8 cellular contexts compared by ENCODE assay signal in genomic region chr2:70248145-70248809, GRCh38. TPM values are rescaled to one million over a fixed set of nuclear protein-coding genes. Genes with fewer than 3 reads are reported as not detected.
A peak's percentile ranks its signal among the peaks of the same experiment; 100 is the strongest.
DNase-seq lines count a peak whose midpoint lies in the region; ATAC-seq and TF ChIP-seq lines count a peak whose summit lies in the region.

TSS of gene TIA1 (minus strand) at chr2:70248628. CDS start at chr2:70248430, 198 bp downstream.

- DNase-seq in BE2C = peak; percentile 93
- peak; percentile 90 for DNase-seq in GM19240 (ENCODE audit: insufficient read length, low spot score)
- DNase-seq in NCI-H526 (lab: John Stamatoyannopoulos, UW) = peak; percentile 97 to 99
- DNase-seq in activated CD4-positive, alpha-beta T cell treated with anti-CD3 and anti-CD28 coated beads for 48 hours = peak; percentile 99
- peak; percentile 97 for DNase-seq in coronary artery (ENCODE audit: low spot score)
- DNase-seq in left kidney (ENCODE audit: low read depth, low spot score) = peak; percentile 100
- DNase-seq in stimulated activated CD4-positive, alpha-beta T cell treated with anti-CD3 and anti-CD28 coated beads, Interleukin-2, amount 100 ng/mL, for 24 hours = peak; percentile 98

- TF ChIP-seq CTCF in BE2C (IDR thresholded peaks at IDR 0.05; ENCODE audit: low read depth, low read length) = no peak
- TF ChIP-seq CTCF in coronary artery (IDR thresholded peaks at IDR 0.05) = no peak

- no peaks in the 10 kb centered on the region for H3K27me3 ChIP-seq in BE2C

- H3K4me3 ChIP-seq in BE2C (ENCODE audit: low read depth, low read length) = peak within 1 kb of the TSS; percentile 93
- peak within 1 kb of the TSS; percentile 97 for H3K4me3 ChIP-seq in coronary artery

- H3K27ac ChIP-seq in coronary artery = peak within 1 kb of the TSS; percentile 89 to 98

- no peaks in the 10 kb centered on the region; the same call in 1 of the 2 replicates for H3K36me3 ChIP-seq in BE2C

- ATAC-seq in HG03460 (IDR thresholded peaks at IDR 0.05; ENCODE audit: unreplicated experiment) = peak; percentile 98

- no peaks in the 10 kb centered on the region for H3K4me1 ChIP-seq in BE2C

- no peaks in the 10 kb centered on the region for H3K9me3 ChIP-seq in BE2C

RNA-seq across cellular contexts. Expression of gene TIA1, which starts in this region (rescaled TPM):
- polyA plus RNA-seq in BE2C (2012; ENCODE audit: insufficient read depth, insufficient read length, low read depth) = 33.0 TPM

Comparison
In these comparisons a context has a peak if more than half of its experiments do, and no peak if none do; other contexts are left out.
1. Peak in every context shown above with its lines: DNase-seq, ATAC-seq, H3K4me3 ChIP-seq and H3K27ac ChIP-seq.